Comparison of ENCODE assay signal across 9 cellular contexts in genomic region chr3:159130108-159130507, GRCh38.
A peak's percentile ranks its signal among the peaks of the same experiment; 100 is the strongest.
DNase-seq lines count a peak whose midpoint lies in the region; ATAC-seq and TF ChIP-seq lines count a peak whose summit lies in the region.
"Had no signal": no experiment of that assay in that cellular context is flagged by ENCODE, and none has a peak within 500 bp of the region (broad histone marks: within the 10 kb centered on the region; RNA-seq: fewer than 3 reads in every experiment).

No MANE protein-coding gene starts in this region.

- TF ChIP-seq CTCF in GM13977 (IDR thresholded peaks at IDR 0.05; ENCODE audit: extremely low read depth, insufficient read depth, missing control alignments): peak; percentile 62
- TF ChIP-seq CTCF in astrocyte of the cerebellum (IDR thresholded peaks at IDR 0.05; ENCODE audit: low read depth, low read length, missing control alignments): peak; percentile 13
- no peak for TF ChIP-seq CTCF in mucosa of descending colon (IDR thresholded peaks at IDR 0.05)
- no peak for TF ChIP-seq CTCF in coronary artery (IDR thresholded peaks at IDR 0.05)
- peak in 1 of 7 experiments; percentile 2 for TF ChIP-seq CTCF in stomach (IDR thresholded peaks at IDR 0.05)

- ATAC-seq in HG03135 (IDR thresholded peaks at IDR 0.05; ENCODE audit: unreplicated experiment) (peak; percentile 57), mucosa of descending colon (peak; percentile 48), HG03175 (IDR thresholded peaks at IDR 0.05; ENCODE audit: unreplicated experiment) (no peak)

- H3K9me3 ChIP-seq in mucosa of descending colon (no peaks in the 10 kb centered on the region), stomach (no peaks in the 10 kb centered on the region)
- no peaks in the 10 kb centered on the region for H3K9me3 ChIP-seq in effector memory CD4-positive, alpha-beta T cell (ENCODE audit: control insufficient read depth, low read length)

- TF ChIP-seq EP300 in stomach (IDR thresholded peaks at IDR 0.05): no peak

- intact Hi-C loops in mucosa of descending colon (cut with DNase I, micrococcal nuclease) (loop anchor here in 1 of 2 donors (10.0 kb wide), 1 partner anchor 105 kb away; no protein-coding TSS in a partner anchor), stomach (cut with DNase I; ENCODE audit: low total_unique reads) (no loop called here)

- in situ Hi-C loops in GM13977 (cut with MboI; ENCODE audit: low pct_unique_long_range_greater_than_20kb, low sequenced_read_pairs, unreplicated experiment): no loop called here
- in situ Hi-C loops in astrocyte of the cerebellum (cut with HindIII; ENCODE audit: low sequenced_read_pairs): no loop called here

- H3K4me1 ChIP-seq in mucosa of descending colon (ENCODE audit: low read depth) (no peaks in the 10 kb centered on the region), stomach (peaks cover 0 to 10% (median 3%) of the 10 kb centered on the region in 4 donors)
- no peaks in the 10 kb centered on the region for H3K4me1 ChIP-seq in effector memory CD4-positive, alpha-beta T cell (ENCODE audit: control insufficient read depth, insufficient read depth, low read length, poor library complexity, severe bottlenecking)

- H3K36me3 ChIP-seq in mucosa of descending colon (ENCODE audit: low read depth) (no peaks in the 10 kb centered on the region), stomach (no peaks in the 10 kb centered on the region)
- H3K36me3 ChIP-seq in effector memory CD4-positive, alpha-beta T cell (ENCODE audit: control insufficient read depth, insufficient read depth, low read length): no peaks in the 10 kb centered on the region

- H3K4me3 ChIP-seq in astrocyte of the cerebellum (ENCODE audit: low read depth, low read length) (no peak overlapping the region), mucosa of descending colon (no peak overlapping the region), coronary artery (no peak overlapping the region), stomach (no peak overlapping the region)
- H3K4me3 ChIP-seq in effector memory CD4-positive, alpha-beta T cell (ENCODE audit: insufficient read depth, low read depth, low read length, poor library complexity, severe bottlenecking): no peak overlapping the region

- no peaks in the 10 kb centered on the region for H3K27me3 ChIP-seq in effector memory CD4-positive, alpha-beta T cell (replicated peaks; ENCODE audit: control insufficient read depth, insufficient read depth, low read length, poor library complexity, severe bottlenecking)
- no peaks in the 10 kb centered on the region for H3K27me3 ChIP-seq in stomach

- no peak overlapping the region for H3K27ac ChIP-seq in effector memory CD4-positive, alpha-beta T cell (ENCODE audit: insufficient read depth, low read length, poor library complexity, severe bottlenecking)
- H3K27ac ChIP-seq in coronary artery: no peak overlapping the region
- no peak overlapping the region for H3K27ac ChIP-seq in stomach

- no peak for TF ChIP-seq POLR2A in stomach (IDR thresholded peaks at IDR 0.05)

- 14 to 28% (median 19%) methylated on average over 1 of the region's 1 CpG for WGBS in stomach, 5 donors

- no peak for DNase-seq in GM13977 (ENCODE audit: low spot score)
- DNase-seq in astrocyte of the cerebellum (ENCODE audit: low read depth): no peak
- DNase-seq in mucosa of descending colon: peak in 1 of 3 donors; percentile 72
- no peak for DNase-seq in effector memory CD4-positive, alpha-beta T cell
- no peak for DNase-seq in coronary artery (ENCODE audit: low spot score)
- DNase-seq in stomach: no peak
- DNase-seq: T-helper 9 cell had no signal

Comparison
In these comparisons a context has a peak if more than half of its experiments do, and no peak if none do; other contexts are left out.
1. CTCF ChIP-seq: peak in GM13977 (single experiment) and astrocyte of the cerebellum (single experiment); none in mucosa of descending colon (single experiment) and coronary artery (single experiment).